Comparison of ENCODE assay signal across 1 cellular context in the genomic region with DNA sequence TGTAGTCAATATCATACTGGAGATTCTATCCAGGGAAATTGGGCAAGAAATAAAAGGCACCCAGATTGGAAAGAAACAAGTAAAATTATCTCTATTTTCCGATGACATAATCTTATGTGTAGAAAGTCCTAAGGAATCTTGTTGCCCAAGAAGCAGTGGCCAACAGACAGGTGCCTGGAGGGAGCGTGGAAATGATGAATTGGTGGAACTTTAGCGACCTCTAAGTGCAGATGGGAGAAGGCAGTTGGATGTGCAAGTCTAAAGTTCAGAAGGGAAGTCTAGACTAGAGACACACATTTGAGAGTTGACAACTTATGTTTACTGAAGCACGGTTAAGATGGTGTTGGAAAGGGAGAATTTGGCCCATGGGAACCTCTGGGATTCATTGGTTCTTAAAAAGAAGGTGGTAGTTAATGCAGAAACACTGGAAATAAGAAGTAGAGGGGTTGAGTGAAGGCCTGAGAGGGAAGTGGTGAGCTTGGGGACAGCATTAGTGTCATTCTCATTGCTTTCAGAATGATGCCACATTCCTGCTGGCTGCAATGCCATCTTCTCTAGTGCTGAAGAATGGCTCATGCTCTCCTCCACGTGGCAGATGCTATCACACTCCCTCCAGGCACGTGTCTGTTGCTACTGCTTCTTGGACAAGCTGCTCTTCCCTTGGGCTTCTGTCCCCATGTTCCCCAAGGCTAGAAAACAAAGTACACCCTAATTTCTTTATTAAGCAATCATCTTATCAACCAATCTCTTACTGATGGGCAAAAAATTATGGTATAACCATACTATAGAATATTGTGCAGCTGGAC.
TF ChIP-seq lines count a peak whose summit lies in the region.

No MANE protein-coding gene starts in this region.

TF ChIP-seq in HepG2, 621 proteins besides CTCF, POLR2A, EP300 and RAD21 (continued from another document and continues in another):
- TF ChIP-seq, protein P1, sequence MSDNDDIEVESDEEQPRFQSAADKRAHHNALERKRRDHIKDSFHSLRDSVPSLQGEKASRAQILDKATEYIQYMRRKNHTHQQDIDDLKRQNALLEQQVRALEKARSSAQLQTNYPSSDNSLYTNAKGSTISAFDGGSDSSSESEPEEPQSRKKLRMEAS (IDR thresholded peaks at IDR 0.05), result peak; percentile 26; the same call in 1 of the 2 replicates
- TF ChIP-seq EHMT2 (IDR thresholded peaks at IDR 0.05; ENCODE audit: borderline replicate concordance, low read depth, low read length) (peak; percentile 74; the same call in 1 of the 2 replicates), SMC3 (IDR thresholded peaks at IDR 0.05; ENCODE audit: low read length) (peak; percentile 65), KMT2B (CRISPR knock-in tag; IDR thresholded peaks at IDR 0.05) (0 out of 2 replicates have a peak, but pooled peaks have one; percentile 14), AGO2 (optimal IDR thresholded peaks at IDR 0.05; ENCODE audit: low read depth, low read length) (no peak), THAP11 (CRISPR knock-in tag; IDR thresholded peaks at IDR 0.05) (0 out of 2 replicates have a peak, but pooled peaks have one; percentile 19), FOXA1 (IDR thresholded peaks at IDR 0.05) (no peak), FOXA1 (CRISPR knock-in tag; IDR thresholded peaks at IDR 0.05) (no peak), MED1 (CRISPR knock-in tag; IDR thresholded peaks at IDR 0.05) (peak; percentile 38; the same call in 1 of the 2 replicates), EEA1 (CRISPR knock-in tag; IDR thresholded peaks at IDR 0.05; ENCODE audit: borderline replicate concordance) (no peak), NR2F6 (IDR thresholded peaks at IDR 0.05) (no peak), NR2F6 (CRISPR knock-in tag; IDR thresholded peaks at IDR 0.05) (no peak), SALL1 (CRISPR knock-in tag; IDR thresholded peaks at IDR 0.05) (peak; percentile 18), YEATS2 (CRISPR knock-in tag; IDR thresholded peaks at IDR 0.05; ENCODE audit: borderline replicate concordance) (peak; percentile 28; the same call in 1 of the 2 replicates), ZFX (CRISPR knock-in tag; IDR thresholded peaks at IDR 0.05; ENCODE audit: low read depth) (peak; percentile 38; the same call in 1 of the 2 replicates), SRY (CRISPR knock-in tag; IDR thresholded peaks at IDR 0.05) (no peak), NFATC3 (CRISPR knock-in tag; IDR thresholded peaks at IDR 0.05) (no peak), ZNF274 (CRISPR knock-in tag; IDR thresholded peaks at IDR 0.05) (no peak), ZNF232 (CRISPR knock-in tag; IDR thresholded peaks at IDR 0.05; ENCODE audit: borderline replicate concordance) (no peak), CEBPG (CRISPR knock-in tag; IDR thresholded peaks at IDR 0.05) (peak; percentile 33; the same call in 1 of the 2 replicates), MIER2 (CRISPR knock-in tag; IDR thresholded peaks at IDR 0.05) (peak; percentile 63; the same call in 1 of the 2 replicates), ZNF615 (CRISPR knock-in tag; IDR thresholded peaks at IDR 0.05; ENCODE audit: borderline replicate concordance) (no peak), ZNF331 (CRISPR knock-in tag; IDR thresholded peaks at IDR 0.05) (peak; percentile 26; the same call in 1 of the 2 replicates), SAP130 (CRISPR knock-in tag; IDR thresholded peaks at IDR 0.05; ENCODE audit: low read depth) (peak; percentile 47; the same call in 1 of the 2 replicates), HNF4G (IDR thresholded peaks at IDR 0.05; ENCODE audit: borderline replicate concordance, low read depth, low read length) (peak; percentile 89), HNF4G (CRISPR knock-in tag; IDR thresholded peaks at IDR 0.05; ENCODE audit: borderline replicate concordance, low read depth) (peak; percentile 64; the same call in 1 of the 2 replicates), ZNF644 (CRISPR knock-in tag; IDR thresholded peaks at IDR 0.05; ENCODE audit: low read depth) (peak; percentile 59; the same call in 1 of the 2 replicates), RELA (CRISPR knock-in tag; IDR thresholded peaks at IDR 0.05) (no peak), HNF4A (CRISPR knock-in tag; IDR thresholded peaks at IDR 0.05) (peak; percentile 91), TMF1 (CRISPR knock-in tag; IDR thresholded peaks at IDR 0.05; ENCODE audit: low read depth) (no peak), ERF (CRISPR knock-in tag; IDR thresholded peaks at IDR 0.05) (no peak), ZNF781 (CRISPR knock-in tag; IDR thresholded peaks at IDR 0.05; ENCODE audit: borderline replicate concordance, not compliant biosample characterization) (no peak), SATB2 (CRISPR knock-in tag; IDR thresholded peaks at IDR 0.05) (no peak), RARA (CRISPR knock-in tag; IDR thresholded peaks at IDR 0.05) (0 out of 2 replicates have a peak, but pooled peaks have one; percentile 29)
- TF ChIP-seq, protein P2, sequence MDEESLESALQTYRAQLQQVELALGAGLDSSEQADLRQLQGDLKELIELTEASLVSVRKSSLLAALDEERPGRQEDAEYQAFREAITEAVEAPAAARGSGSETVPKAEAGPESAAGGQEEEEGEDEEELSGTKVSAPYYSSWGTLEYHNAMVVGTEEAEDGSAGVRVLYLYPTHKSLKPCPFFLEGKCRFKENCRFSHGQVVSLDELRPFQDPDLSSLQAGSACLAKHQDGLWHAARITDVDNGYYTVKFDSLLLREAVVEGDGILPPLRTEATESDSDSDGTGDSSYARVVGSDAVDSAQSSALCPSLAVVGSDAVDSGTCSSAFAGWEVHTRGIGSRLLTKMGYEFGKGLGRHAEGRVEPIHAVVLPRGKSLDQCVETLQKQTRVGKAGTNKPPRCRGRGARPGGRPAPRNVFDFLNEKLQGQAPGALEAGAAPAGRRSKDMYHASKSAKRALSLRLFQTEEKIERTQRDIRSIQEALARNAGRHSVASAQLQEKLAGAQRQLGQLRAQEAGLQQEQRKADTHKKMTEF (CRISPR knock-in tag; IDR thresholded peaks at IDR 0.05), result peak; percentile 59; the same call in 1 of the 2 replicates
- TF ChIP-seq, protein P3, sequence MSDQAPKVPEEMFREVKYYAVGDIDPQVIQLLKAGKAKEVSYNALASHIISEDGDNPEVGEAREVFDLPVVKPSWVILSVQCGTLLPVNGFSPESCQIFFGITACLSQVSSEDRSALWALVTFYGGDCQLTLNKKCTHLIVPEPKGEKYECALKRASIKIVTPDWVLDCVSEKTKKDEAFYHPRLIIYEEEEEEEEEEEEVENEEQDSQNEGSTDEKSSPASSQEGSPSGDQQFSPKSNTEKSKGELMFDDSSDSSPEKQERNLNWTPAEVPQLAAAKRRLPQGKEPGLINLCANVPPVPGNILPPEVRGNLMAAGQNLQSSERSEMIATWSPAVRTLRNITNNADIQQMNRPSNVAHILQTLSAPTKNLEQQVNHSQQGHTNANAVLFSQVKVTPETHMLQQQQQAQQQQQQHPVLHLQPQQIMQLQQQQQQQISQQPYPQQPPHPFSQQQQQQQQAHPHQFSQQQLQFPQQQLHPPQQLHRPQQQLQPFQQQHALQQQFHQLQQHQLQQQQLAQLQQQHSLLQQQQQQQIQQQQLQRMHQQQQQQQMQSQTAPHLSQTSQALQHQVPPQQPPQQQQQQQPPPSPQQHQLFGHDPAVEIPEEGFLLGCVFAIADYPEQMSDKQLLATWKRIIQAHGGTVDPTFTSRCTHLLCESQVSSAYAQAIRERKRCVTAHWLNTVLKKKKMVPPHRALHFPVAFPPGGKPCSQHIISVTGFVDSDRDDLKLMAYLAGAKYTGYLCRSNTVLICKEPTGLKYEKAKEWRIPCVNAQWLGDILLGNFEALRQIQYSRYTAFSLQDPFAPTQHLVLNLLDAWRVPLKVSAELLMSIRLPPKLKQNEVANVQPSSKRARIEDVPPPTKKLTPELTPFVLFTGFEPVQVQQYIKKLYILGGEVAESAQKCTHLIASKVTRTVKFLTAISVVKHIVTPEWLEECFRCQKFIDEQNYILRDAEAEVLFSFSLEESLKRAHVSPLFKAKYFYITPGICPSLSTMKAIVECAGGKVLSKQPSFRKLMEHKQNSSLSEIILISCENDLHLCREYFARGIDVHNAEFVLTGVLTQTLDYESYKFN (CRISPR knock-in tag; conservative IDR thresholded peaks at IDR 0.05), result peak; percentile 29; the same call in 1 of the 2 replicates
- TF ChIP-seq, protein P4, sequence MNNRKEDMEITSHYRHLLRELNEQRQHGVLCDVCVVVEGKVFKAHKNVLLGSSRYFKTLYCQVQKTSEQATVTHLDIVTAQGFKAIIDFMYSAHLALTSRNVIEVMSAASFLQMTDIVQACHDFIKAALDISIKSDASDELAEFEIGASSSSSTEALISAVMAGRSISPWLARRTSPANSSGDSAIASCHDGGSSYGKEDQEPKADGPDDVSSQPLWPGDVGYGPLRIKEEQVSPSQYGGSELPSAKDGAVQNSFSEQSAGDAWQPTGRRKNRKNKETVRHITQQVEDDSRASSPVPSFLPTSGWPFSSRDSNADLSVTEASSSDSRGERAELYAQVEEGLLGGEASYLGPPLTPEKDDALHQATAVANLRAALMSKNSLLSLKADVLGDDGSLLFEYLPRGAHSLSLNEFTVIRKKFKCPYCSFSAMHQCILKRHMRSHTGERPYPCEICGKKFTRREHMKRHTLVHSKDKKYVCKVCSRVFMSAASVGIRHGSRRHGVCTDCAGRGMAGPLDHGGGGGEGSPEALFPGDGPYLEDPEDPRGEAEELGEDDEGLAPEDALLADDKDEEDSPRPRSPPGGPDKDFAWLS (CRISPR knock-in tag; IDR thresholded peaks at IDR 0.05; ENCODE audit: borderline replicate concordance), result no peak
- TF ChIP-seq, protein P5, sequence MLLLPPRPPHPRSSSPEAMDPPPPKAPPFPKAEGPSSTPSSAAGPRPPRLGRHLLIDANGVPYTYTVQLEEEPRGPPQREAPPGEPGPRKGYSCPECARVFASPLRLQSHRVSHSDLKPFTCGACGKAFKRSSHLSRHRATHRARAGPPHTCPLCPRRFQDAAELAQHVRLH (CRISPR knock-in tag; IDR thresholded peaks at IDR 0.05; ENCODE audit: borderline replicate concordance, low read depth), result 0 out of 2 replicates have a peak, but pooled peaks have one; percentile 27
- TF ChIP-seq, protein P6, sequence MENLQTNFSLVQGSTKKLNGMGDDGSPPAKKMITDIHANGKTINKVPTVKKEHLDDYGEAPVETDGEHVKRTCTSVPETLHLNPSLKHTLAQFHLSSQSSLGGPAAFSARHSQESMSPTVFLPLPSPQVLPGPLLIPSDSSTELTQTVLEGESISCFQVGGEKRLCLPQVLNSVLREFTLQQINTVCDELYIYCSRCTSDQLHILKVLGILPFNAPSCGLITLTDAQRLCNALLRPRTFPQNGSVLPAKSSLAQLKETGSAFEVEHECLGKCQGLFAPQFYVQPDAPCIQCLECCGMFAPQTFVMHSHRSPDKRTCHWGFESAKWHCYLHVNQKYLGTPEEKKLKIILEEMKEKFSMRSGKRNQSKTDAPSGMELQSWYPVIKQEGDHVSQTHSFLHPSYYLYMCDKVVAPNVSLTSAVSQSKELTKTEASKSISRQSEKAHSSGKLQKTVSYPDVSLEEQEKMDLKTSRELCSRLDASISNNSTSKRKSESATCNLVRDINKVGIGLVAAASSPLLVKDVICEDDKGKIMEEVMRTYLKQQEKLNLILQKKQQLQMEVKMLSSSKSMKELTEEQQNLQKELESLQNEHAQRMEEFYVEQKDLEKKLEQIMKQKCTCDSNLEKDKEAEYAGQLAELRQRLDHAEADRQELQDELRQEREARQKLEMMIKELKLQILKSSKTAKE (CRISPR knock-in tag; IDR thresholded peaks at IDR 0.05; ENCODE audit: borderline replicate concordance), result no peak
- TF ChIP-seq, protein P7, sequence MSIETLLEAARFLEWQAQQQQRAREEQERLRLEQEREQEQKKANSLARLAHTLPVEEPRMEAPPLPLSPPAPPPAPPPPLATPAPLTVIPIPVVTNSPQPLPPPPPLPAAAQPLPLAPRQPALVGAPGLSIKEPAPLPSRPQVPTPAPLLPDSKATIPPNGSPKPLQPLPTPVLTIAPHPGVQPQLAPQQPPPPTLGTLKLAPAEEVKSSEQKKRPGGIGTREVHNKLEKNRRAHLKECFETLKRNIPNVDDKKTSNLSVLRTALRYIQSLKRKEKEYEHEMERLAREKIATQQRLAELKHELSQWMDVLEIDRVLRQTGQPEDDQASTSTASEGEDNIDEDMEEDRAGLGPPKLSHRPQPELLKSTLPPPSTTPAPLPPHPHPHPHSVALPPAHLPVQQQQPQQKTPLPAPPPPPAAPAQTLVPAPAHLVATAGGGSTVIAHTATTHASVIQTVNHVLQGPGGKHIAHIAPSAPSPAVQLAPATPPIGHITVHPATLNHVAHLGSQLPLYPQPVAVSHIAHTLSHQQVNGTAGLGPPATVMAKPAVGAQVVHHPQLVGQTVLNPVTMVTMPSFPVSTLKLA (IDR thresholded peaks at IDR 0.05), result peak; percentile 99
- TF ChIP-seq, protein P8, sequence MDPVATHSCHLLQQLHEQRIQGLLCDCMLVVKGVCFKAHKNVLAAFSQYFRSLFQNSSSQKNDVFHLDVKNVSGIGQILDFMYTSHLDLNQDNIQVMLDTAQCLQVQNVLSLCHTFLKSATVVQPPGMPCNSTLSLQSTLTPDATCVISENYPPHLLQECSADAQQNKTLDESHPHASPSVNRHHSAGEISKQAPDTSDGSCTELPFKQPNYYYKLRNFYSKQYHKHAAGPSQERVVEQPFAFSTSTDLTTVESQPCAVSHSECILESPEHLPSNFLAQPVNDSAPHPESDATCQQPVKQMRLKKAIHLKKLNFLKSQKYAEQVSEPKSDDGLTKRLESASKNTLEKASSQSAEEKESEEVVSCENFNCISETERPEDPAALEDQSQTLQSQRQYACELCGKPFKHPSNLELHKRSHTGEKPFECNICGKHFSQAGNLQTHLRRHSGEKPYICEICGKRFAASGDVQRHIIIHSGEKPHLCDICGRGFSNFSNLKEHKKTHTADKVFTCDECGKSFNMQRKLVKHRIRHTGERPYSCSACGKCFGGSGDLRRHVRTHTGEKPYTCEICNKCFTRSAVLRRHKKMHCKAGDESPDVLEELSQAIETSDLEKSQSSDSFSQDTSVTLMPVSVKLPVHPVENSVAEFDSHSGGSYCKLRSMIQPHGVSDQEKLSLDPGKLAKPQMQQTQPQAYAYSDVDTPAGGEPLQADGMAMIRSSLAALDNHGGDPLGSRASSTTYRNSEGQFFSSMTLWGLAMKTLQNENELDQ (CRISPR knock-in tag; IDR thresholded peaks at IDR 0.05; ENCODE audit: borderline replicate concordance), result 0 out of 2 replicates have a peak, but pooled peaks have one; percentile 27
- TF ChIP-seq, protein P9, sequence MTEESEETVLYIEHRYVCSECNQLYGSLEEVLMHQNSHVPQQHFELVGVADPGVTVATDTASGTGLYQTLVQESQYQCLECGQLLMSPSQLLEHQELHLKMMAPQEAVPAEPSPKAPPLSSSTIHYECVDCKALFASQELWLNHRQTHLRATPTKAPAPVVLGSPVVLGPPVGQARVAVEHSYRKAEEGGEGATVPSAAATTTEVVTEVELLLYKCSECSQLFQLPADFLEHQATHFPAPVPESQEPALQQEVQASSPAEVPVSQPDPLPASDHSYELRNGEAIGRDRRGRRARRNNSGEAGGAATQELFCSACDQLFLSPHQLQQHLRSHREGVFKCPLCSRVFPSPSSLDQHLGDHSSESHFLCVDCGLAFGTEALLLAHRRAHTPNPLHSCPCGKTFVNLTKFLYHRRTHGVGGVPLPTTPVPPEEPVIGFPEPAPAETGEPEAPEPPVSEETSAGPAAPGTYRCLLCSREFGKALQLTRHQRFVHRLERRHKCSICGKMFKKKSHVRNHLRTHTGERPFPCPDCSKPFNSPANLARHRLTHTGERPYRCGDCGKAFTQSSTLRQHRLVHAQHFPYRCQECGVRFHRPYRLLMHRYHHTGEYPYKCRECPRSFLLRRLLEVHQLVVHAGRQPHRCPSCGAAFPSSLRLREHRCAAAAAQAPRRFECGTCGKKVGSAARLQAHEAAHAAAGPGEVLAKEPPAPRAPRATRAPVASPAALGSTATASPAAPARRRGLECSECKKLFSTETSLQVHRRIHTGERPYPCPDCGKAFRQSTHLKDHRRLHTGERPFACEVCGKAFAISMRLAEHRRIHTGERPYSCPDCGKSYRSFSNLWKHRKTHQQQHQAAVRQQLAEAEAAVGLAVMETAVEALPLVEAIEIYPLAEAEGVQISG (CRISPR knock-in tag; IDR thresholded peaks at IDR 0.05), result 0 out of 2 replicates have a peak, but pooled peaks have one; percentile 13
